Comparison of ENCODE assay signal across 8 cellular contexts in the genomic region with DNA sequence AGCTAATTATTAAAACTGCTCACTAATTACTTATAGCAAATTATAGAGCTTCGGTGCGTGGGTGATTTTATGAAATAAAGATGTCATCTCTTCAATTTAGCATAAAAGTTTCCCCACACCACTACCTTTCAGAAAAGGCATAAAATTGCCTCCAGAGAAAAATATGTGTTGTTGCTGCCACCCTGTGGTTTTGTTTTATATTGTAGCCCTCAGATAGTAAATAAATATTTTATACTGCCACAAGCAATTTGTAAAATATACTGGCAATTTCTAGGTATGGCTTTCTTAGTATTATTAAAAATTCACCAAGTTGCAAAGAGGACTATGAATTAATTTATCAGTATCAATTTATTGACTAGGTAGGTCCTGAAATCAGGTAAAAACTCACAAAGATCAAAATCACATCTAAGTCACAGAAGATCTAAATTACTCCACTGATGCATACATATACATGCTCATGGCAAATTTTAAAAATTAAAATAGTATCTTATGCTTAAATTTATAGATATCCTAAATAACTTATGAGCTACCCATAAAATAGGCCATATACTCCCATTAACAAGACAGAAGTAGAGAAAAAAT. TPM values are rescaled to one million over a fixed set of nuclear protein-coding genes. Genes with fewer than 3 reads are reported as not detected.
DNase-seq lines count a peak whose midpoint lies in the region; ATAC-seq and TF ChIP-seq lines count a peak whose summit lies in the region.

No MANE protein-coding gene starts in this region.

- H3K27ac ChIP-seq in Peyer's patch (no peak overlapping the region), gastroesophageal sphincter (no peak overlapping the region)

- H3K9me3 ChIP-seq in Peyer's patch (no peaks in the 10 kb centered on the region), gastroesophageal sphincter (peaks cover 0 to 7% (median 0%) of the 10 kb centered on the region in 3 donors)

- peak; percentile 4 for DNase-seq in NCI-H510A treated with DMSO at 0.1 percent for 48 hours (lab: John Stamatoyannopoulos, UW)
- no peak for DNase-seq in NCI-H510A (lab: John Stamatoyannopoulos, UW)
- DNase-seq in Peyer's patch: no peak
- no peak for DNase-seq in activated CD8-positive, alpha-beta memory T cell treated with anti-CD3 and anti-CD28 coated beads for 24 hours
- no peak for DNase-seq in activated T-cell treated with anti-CD3 and anti-CD28 coated beads for 4 hours

- TF ChIP-seq CTCF in Peyer's patch (IDR thresholded peaks at IDR 0.05) (peak in 5 of 6 experiments; percentile 11 to 54 (median 40)), gastroesophageal sphincter (IDR thresholded peaks at IDR 0.05) (peak in 3 of 4 experiments; percentile 7 to 25 (median 16))

- no peaks in the 10 kb centered on the region for H3K4me1 ChIP-seq in Peyer's patch
- H3K4me1 ChIP-seq in gastroesophageal sphincter: no peaks in the 10 kb centered on the region

- WGBS in gastroesophageal sphincter (ENCODE audit: low coverage in 1 of 2), 2 donors: 49 to 76% methylated on average over 2 of the region's 2 CpGs

- no peaks in the 10 kb centered on the region for H3K36me3 ChIP-seq in Peyer's patch
- H3K36me3 ChIP-seq in gastroesophageal sphincter: no peaks in the 10 kb centered on the region

- peak; percentile 57 for ATAC-seq in HG03354 (IDR thresholded peaks at IDR 0.05; ENCODE audit: poor library complexity, severe bottlenecking, unreplicated experiment)
- ATAC-seq in gastroesophageal sphincter: no peak
- ATAC-seq in HG03565 (IDR thresholded peaks at IDR 0.05; ENCODE audit: unreplicated experiment): no peak

- no peak for TF ChIP-seq EP300 in gastroesophageal sphincter (IDR thresholded peaks at IDR 0.05)

- TF ChIP-seq POLR2A in Peyer's patch (IDR thresholded peaks at IDR 0.05): no peak
- TF ChIP-seq POLR2A in gastroesophageal sphincter (IDR thresholded peaks at IDR 0.05): no peak

- H3K4me3 ChIP-seq in Peyer's patch (no peak overlapping the region), gastroesophageal sphincter (no peak overlapping the region)

- H3K27me3 ChIP-seq in Peyer's patch (no peaks in the 10 kb centered on the region), gastroesophageal sphincter (peaks cover 22% of the 10 kb centered on the region)

RNA-seq across cellular contexts. Expression of a gene that starts 26.5 kb away (rescaled TPM):
- total RNA-seq in Peyer's patch: 10 to 100 TPM in 2 of 4 donors, 1 to 10 TPM in 2; 3.5 to 16.5 (median 8.4) TPM
- total RNA-seq in gastroesophageal sphincter: 10 to 100 TPM; 12.9 to 26.0 (median 19.0) TPM
